11 cellular contexts compared by ENCODE assay signal in the genomic region with DNA sequence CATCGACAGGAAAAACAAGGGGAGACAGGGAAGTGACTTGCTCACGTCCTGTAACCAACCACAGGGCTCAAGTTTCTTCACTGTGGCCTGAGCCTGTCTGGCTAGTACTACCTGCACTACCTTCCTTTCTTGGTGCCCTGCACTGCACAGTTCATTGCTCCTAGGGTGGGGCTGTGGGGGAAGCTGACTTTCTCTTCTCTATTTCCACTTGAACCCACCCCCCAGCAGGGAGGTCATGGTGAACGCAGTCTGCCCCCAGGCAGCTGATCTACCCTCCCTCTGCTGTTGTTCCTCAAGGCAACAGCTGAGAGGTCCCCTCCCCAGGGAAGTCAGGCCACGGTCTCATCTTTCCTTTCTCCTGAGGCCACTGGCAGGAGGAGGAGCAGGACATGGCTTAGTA.
DNase-seq lines count a peak whose midpoint lies in the region; ATAC-seq and TF ChIP-seq lines count a peak whose summit lies in the region.
"Had no signal": no experiment of that assay in that cellular context is flagged by ENCODE, and none has a peak within 500 bp of the region (broad histone marks: within the 10 kb centered on the region; RNA-seq: fewer than 3 reads in every experiment).

No MANE protein-coding gene starts in this region.

- no peaks in the 10 kb centered on the region for H3K9me3 Mint-ChIP-seq in Calu3 (ENCODE audit: low read depth, unreplicated experiment)

- H3K4me3 ChIP-seq in GM12865 (ENCODE audit: low read depth, low read length) (no peak overlapping the region), smooth muscle cell (no peak overlapping the region)

- ATAC-seq in GM21447 (IDR thresholded peaks at IDR 0.05; ENCODE audit: unreplicated experiment) (peak; percentile 75), HG03103 (IDR thresholded peaks at IDR 0.05; ENCODE audit: low read depth, unreplicated experiment) (peak; percentile 83), HG03196 (IDR thresholded peaks at IDR 0.05; ENCODE audit: unreplicated experiment) (no peak)

- no peak overlapping the region for H3K4me2 ChIP-seq in smooth muscle cell

- H4K20me1 ChIP-seq in smooth muscle cell (ENCODE audit: low read depth): no peaks in the 10 kb centered on the region

- no peak overlapping the region for H3K27ac ChIP-seq in smooth muscle cell (ENCODE audit: low read depth)

- H3F3A ChIP-seq in smooth muscle cell (ENCODE audit: low read depth): no peaks in the 10 kb centered on the region

- no peak overlapping the region for H3K27ac Mint-ChIP-seq in Calu3 (ENCODE audit: unreplicated experiment)

- no peaks in the 10 kb centered on the region for H3K27me3 ChIP-seq in smooth muscle cell (ENCODE audit: low read depth)

- BruUV-seq in Calu3 (replicated peaks; lab: Mats Ljungman, UMichigan): no TSS peak

- no peaks in the 10 kb centered on the region for H3K9me3 ChIP-seq in smooth muscle cell (replicated peaks; ENCODE audit: low read depth)

- H3K36me3 ChIP-seq in smooth muscle cell (ENCODE audit: low read depth): no peaks in the 10 kb centered on the region

- no peaks in the 10 kb centered on the region for H3K79me2 ChIP-seq in smooth muscle cell (ENCODE audit: low read depth)

- DNase-seq in GM12865 (ENCODE audit: low read depth) (peak; percentile 50), germinal center (ENCODE audit: low spot score) (peak; percentile 33), foreskin melanocyte (no peak), smooth muscle cell (lab: John Stamatoyannopoulos, UW; ENCODE audit: unreplicated experiment) (no peak), Calu3 (no peak)
- DNase-seq: amygdala; effector memory CD4-positive, alpha-beta T cell; stimulated activated CD4-positive, alpha-beta T cell treated with anti-CD3 and anti-CD28 coated beads, Interleukin-4, amount 100 ng/mL, for 4 hours had no signal

- H3K27me3 Mint-ChIP-seq in Calu3 (ENCODE audit: unreplicated experiment): no peaks in the 10 kb centered on the region

- no peak overlapping the region for H3K9ac ChIP-seq in smooth muscle cell (ENCODE audit: low read depth)

- H2AFZ ChIP-seq in smooth muscle cell (ENCODE audit: low read depth): no peak overlapping the region

- no peak overlapping the region for H3K4me3 Mint-ChIP-seq in Calu3 (ENCODE audit: low read depth, unreplicated experiment)

- H3K4me1 Mint-ChIP-seq in Calu3 (ENCODE audit: low read depth, unreplicated experiment): no peaks in the 10 kb centered on the region

- no peaks in the 10 kb centered on the region for H3K4me1 ChIP-seq in smooth muscle cell (ENCODE audit: low read depth)

- CTCF ChIA-PET in Calu3 (lab: Charles Lee): no interaction called here

- intact Hi-C loops in Calu3 (cut with micrococcal nuclease; ENCODE audit: unreplicated experiment): no loop called here

- WGBS in smooth muscle cell (ENCODE audit: low lambda C conversion rate): 70% methylated on average over 4 of the region's 4 CpGs

- no peak for TF ChIP-seq CTCF in GM12865 (IDR thresholded peaks at IDR 0.05; ENCODE audit: insufficient read depth, low read depth, low read length, missing control alignments)
- no peak for TF ChIP-seq CTCF in smooth muscle cell (IDR thresholded peaks at IDR 0.05; ENCODE audit: borderline replicate concordance, insufficient read depth, poor library complexity, severe bottlenecking)
- no peak for TF ChIP-seq CTCF in Calu3 (IDR thresholded peaks at IDR 0.05; ENCODE audit: unreplicated experiment)

- no peaks in the 10 kb centered on the region for H3K36me3 Mint-ChIP-seq in Calu3 (ENCODE audit: insufficient read depth, unreplicated experiment)

Comparison
In these comparisons a context has a peak if more than half of its experiments do, and no peak if none do; other contexts are left out.
1. DNase-seq: peak in GM12865 (single experiment) and germinal center (single experiment); none in foreskin melanocyte (single experiment), smooth muscle cell (single experiment) and Calu3 (single experiment).